9 cellular contexts compared by ENCODE assay signal in the genomic region with DNA sequence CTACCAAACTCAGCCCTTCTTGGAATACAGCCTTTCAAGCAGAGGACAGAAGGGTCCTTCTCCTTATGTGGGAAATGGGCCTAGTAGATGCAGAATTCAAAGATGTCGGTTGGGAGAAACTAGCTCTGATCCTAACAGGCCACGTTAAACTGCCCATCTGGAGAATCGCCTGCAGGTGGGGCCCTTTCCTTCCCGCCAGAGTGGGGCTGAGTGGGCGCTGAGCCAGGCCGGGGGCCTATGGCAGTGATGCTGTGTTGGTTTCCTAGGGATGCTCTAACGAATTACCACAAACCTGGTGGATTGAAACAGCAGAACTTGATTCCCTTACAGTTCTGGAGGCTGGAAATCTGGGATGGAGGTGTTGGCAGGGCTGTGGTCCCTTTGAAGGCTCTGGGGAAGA. TPM values are rescaled to one million over a fixed set of nuclear protein-coding genes. Genes with fewer than 3 reads are reported as not detected.
A peak's percentile ranks its signal among the peaks of the same experiment; 100 is the strongest.
DNase-seq lines count a peak whose midpoint lies in the region; ATAC-seq lines count a peak whose summit lies in the region.
"Had no signal": no experiment of that assay in that cellular context is flagged by ENCODE, and none has a peak within 500 bp of the region (broad histone marks: within the 10 kb centered on the region; RNA-seq: fewer than 3 reads in every experiment).

No MANE protein-coding gene starts in this region.

- no peaks in the 10 kb centered on the region for H3K9me3 Mint-ChIP-seq in activated naive CD8-positive, alpha-beta T cell treated with anti-CD3 and anti-CD28 coated beads for 36 hours

- H3K27me3 Mint-ChIP-seq in activated naive CD8-positive, alpha-beta T cell treated with anti-CD3 and anti-CD28 coated beads for 36 hours: no peaks in the 10 kb centered on the region

- peak overlapping the region; percentile 8 for H3K27ac Mint-ChIP-seq in activated naive CD8-positive, alpha-beta T cell treated with anti-CD3 and anti-CD28 coated beads for 36 hours

- peaks cover 4% of the 10 kb centered on the region for H3K4me1 Mint-ChIP-seq in activated naive CD8-positive, alpha-beta T cell treated with anti-CD3 and anti-CD28 coated beads for 36 hours

- in situ Hi-C loops in KBM-7 (cut with MboI; ENCODE audit: low pct_unique_long_range_greater_than_20kb, low sequenced_read_pairs): no loop called here

- H3K4me3 Mint-ChIP-seq in activated naive CD8-positive, alpha-beta T cell treated with anti-CD3 and anti-CD28 coated beads for 36 hours: no peak overlapping the region

- DNase-seq in D341Med (ENCODE audit: low spot score) (peak; percentile 79), KBM-7 (peak; percentile 39), mesenteric fat pad (ENCODE audit: low spot score) (peak; percentile 80), SKM-1 treated with dmso at 0.1 percent for 144 hours (lab: John Stamatoyannopoulos, UW; ENCODE audit: unreplicated experiment) (no peak), medulla oblongata (ENCODE audit: extremely low spot score) (no peak), Right ventricle myocardium inferior (ENCODE audit: missing footprints) (no peak)
- DNase-seq in activated naive CD8-positive, alpha-beta T cell treated with anti-CD3 and anti-CD28 coated beads for 36 hours: peak; percentile 34
- DNase-seq: stimulated activated CD4-positive, alpha-beta T cell treated with anti-CD3 and anti-CD28 coated beads, Interleukin-1b, Interleukin-23, amount 100 ng/mL, for 48 hours had no signal

- ATAC-seq in HG03135 (IDR thresholded peaks at IDR 0.05; ENCODE audit: unreplicated experiment) (no peak), Right ventricle myocardium inferior (no peak)

- intact Hi-C loops in Right ventricle myocardium inferior (cut with DNase I): no loop called here

- peaks cover 20% of the 10 kb centered on the region for H3K36me3 Mint-ChIP-seq in activated naive CD8-positive, alpha-beta T cell treated with anti-CD3 and anti-CD28 coated beads for 36 hours

RNA-seq across cellular contexts. Expression of gene MAPK13, which starts 9.1 kb away (rescaled TPM):
- total RNA-seq in activated naive CD8-positive, alpha-beta T cell treated with anti-CD3 and anti-CD28 coated beads for 36 hours: 10 to 100 TPM; 53.0 to 53.5 TPM
- 12.2 TPM for total RNA-seq in mesenteric fat pad
- 0.70 TPM for total RNA-seq in Right ventricle myocardium inferior

RNA-seq across cellular contexts. Expression of gene BRPF3, which starts 57.1 kb away (rescaled TPM):
- total RNA-seq in activated naive CD8-positive, alpha-beta T cell treated with anti-CD3 and anti-CD28 coated beads for 36 hours: 10 to 100 TPM; 15.3 to 16.4 TPM
- 26.1 TPM for total RNA-seq in mesenteric fat pad
- 24.8 TPM for total RNA-seq in Right ventricle myocardium inferior

Comparison
In these comparisons a context has a peak if more than half of its experiments do, and no peak if none do; other contexts are left out.
1. DNase-seq: peak in D341Med (single experiment), KBM-7 (single experiment), activated naive CD8-positive, alpha-beta T cell treated with anti-CD3 and anti-CD28 coated beads for 36 hours (single experiment) and mesenteric fat pad (single experiment); none in SKM-1 treated with dmso at 0.1 percent for 144 hours (single experiment), medulla oblongata (single experiment) and Right ventricle myocardium inferior (single experiment).